17 cellular contexts compared by ENCODE assay signal in the genomic region with DNA sequence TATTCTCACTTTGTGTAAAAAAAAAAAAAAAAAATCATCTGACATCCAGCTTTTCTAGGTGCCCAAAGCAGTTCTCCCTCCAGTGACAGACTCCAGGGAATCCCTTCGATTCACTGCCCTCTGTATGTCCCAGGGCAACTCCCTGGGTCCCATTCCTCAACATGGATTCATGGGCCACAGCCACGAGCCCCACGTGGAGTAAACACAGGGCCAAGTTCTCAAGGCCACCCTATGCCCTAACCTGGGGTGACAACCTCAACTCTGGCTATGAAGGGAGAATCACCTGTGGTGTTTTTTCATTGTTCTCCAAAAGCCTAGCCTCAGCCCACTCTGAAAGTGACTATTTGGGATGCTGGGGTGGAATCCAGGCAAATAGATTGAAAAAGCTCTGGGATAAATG. TPM values are rescaled to one million over a fixed set of nuclear protein-coding genes. Genes with fewer than 3 reads are reported as not detected.
DNase-seq lines count a peak whose midpoint lies in the region; ATAC-seq and TF ChIP-seq lines count a peak whose summit lies in the region.
"Had no signal": no experiment of that assay in that cellular context is flagged by ENCODE, and none has a peak within 500 bp of the region (broad histone marks: within the 10 kb centered on the region; RNA-seq: fewer than 3 reads in every experiment).

No MANE protein-coding gene starts in this region.

- H3K4me1 Mint-ChIP-seq in CD4-positive, alpha-beta memory T cell, result peaks cover 51 to 81% (median 66%) of the 10 kb centered on the region in 4 donors
- peaks cover 68% of the 10 kb centered on the region for H3K4me1 Mint-ChIP-seq in activated T-helper 1 cell treated with anti-CD3 and anti-CD28 coated beads, Interleukin-12 subunit alpha, Interleukin-12 subunit beta, Interleukin-2, Interleukin-4 antibody, amounts not matched to agents 30 ng/mL and 10 ng/mL and 1 ng/mL, durations not matched to agents 14 hours and 24 hours and 36 hours (ENCODE audit: low read depth)
- H3K4me1 Mint-ChIP-seq in naive thymus-derived CD4-positive, alpha-beta T cell, result peaks cover 44 to 80% (median 74%) of the 10 kb centered on the region in 7 donors

- CTCF ChIA-PET in AG04449 (lab: Yijun Ruan, JAX), result no interaction called here
- CTCF ChIA-PET in CD4-positive, alpha-beta memory T cell (lab: Charles Lee; ENCODE audit: partially characterized antibody), result no interaction called here
- CTCF ChIA-PET in naive thymus-derived CD4-positive, alpha-beta T cell (lab: Charles Lee), result no interaction called here

- POLR2A ChIA-PET in AG04449 (lab: Yijun Ruan, JAX), result no interaction called here
- POLR2A ChIA-PET in CD4-positive, alpha-beta memory T cell (lab: Charles Lee; ENCODE audit: partially characterized antibody), result no interaction called here
- POLR2A ChIA-PET in naive thymus-derived CD4-positive, alpha-beta T cell (lab: Charles Lee), result interaction anchor here (0.6 to 1.2 kb wide), 2 partner anchors 31 to 76 kb away, joined by 3 read pairs; no protein-coding TSS in a partner anchor

- no peaks in the 10 kb centered on the region for H3K9me3 ChIP-seq in CD4-positive, alpha-beta memory T cell (ENCODE audit: control insufficient read depth in 1 of 2, low read length in 2 of 2)
- H3K9me3 ChIP-seq in naive thymus-derived CD4-positive, alpha-beta T cell (ENCODE audit: control insufficient read depth in 2 of 3, low read length in 3 of 3), result no peaks in the 10 kb centered on the region
- H3K9me3 ChIP-seq: Caco-2 had no signal

- no peaks in the 10 kb centered on the region for H3K27me3 ChIP-seq in CD4-positive, alpha-beta memory T cell (ENCODE audit: insufficient read depth, low read length)
- no peaks in the 10 kb centered on the region for H3K27me3 ChIP-seq in naive thymus-derived CD4-positive, alpha-beta T cell (ENCODE audit: control insufficient read depth in 2 of 2, insufficient read depth in 2 of 2, low read length in 2 of 2)

- no peaks in the 10 kb centered on the region for H3K9me3 Mint-ChIP-seq in CD4-positive, alpha-beta memory T cell
- H3K9me3 Mint-ChIP-seq in activated T-helper 1 cell treated with anti-CD3 and anti-CD28 coated beads, Interleukin-12 subunit alpha, Interleukin-12 subunit beta, Interleukin-2, Interleukin-4 antibody, amounts not matched to agents 30 ng/mL and 10 ng/mL and 1 ng/mL, durations not matched to agents 14 hours and 24 hours and 36 hours, result no peaks in the 10 kb centered on the region
- peaks cover 0 to 3% (median 0%) of the 10 kb centered on the region in 11 donors for H3K9me3 Mint-ChIP-seq in naive thymus-derived CD4-positive, alpha-beta T cell

- H3K27me3 Mint-ChIP-seq in CD4-positive, alpha-beta memory T cell, result no peaks in the 10 kb centered on the region
- H3K27me3 Mint-ChIP-seq in activated T-helper 1 cell treated with anti-CD3 and anti-CD28 coated beads, Interleukin-12 subunit alpha, Interleukin-12 subunit beta, Interleukin-2, Interleukin-4 antibody, amounts not matched to agents 30 ng/mL and 10 ng/mL and 1 ng/mL, durations not matched to agents 14 hours and 24 hours and 36 hours (ENCODE audit: insufficient read depth), result peaks cover 6% of the 10 kb centered on the region
- peaks cover 0 to 5% (median 0%) of the 10 kb centered on the region in 5 donors for H3K27me3 Mint-ChIP-seq in naive thymus-derived CD4-positive, alpha-beta T cell

- no peak for ATAC-seq in naive thymus-derived CD4-positive, alpha-beta T cell
- no peak for ATAC-seq in GM19023 (IDR thresholded peaks at IDR 0.05; ENCODE audit: unreplicated experiment)
- ATAC-seq in GM18873 (IDR thresholded peaks at IDR 0.05; ENCODE audit: low FRiP score, unreplicated experiment), result no peak

- DNase-seq in AG04449 (ENCODE audit: low read depth, low spot score), result no peak
- DNase-seq in CD4-positive, alpha-beta memory T cell, result no peak
- DNase-seq in activated T-helper 1 cell treated with anti-CD3 and anti-CD28 coated beads, Interleukin-12 subunit alpha, Interleukin-12 subunit beta, Interleukin-2, Interleukin-4 antibody, amounts not matched to agents 30 ng/mL and 10 ng/mL and 1 ng/mL, durations not matched to agents 14 hours and 24 hours and 36 hours (ENCODE audit: low spot score), result no peak
- no peak for DNase-seq in naive thymus-derived CD4-positive, alpha-beta T cell
- DNase-seq in NCI-H2029 (lab: John Stamatoyannopoulos, UW), result no peak
- DNase-seq: activated CD4-positive, alpha-beta T cell treated with anti-CD3 and anti-CD28 coated beads, Interleukin-2, amount 50 U/mL, for 1 hour; activated naive CD4-positive, alpha-beta T cell treated with Interleukin-2 at 50 U/mL for 16 hours; Caco-2; cerebellar nuclear complex; H9; NCI-H1436; NCI-H446 treated with DMSO at 0.1 percent for 48 hours; stimulated activated CD4-positive, alpha-beta T cell treated with anti-CD3 and anti-CD28 coated beads, Interleukin-2, amount 100 ng/mL, for 24 hours had no signal

- H3K27ac Mint-ChIP-seq in CD4-positive, alpha-beta memory T cell, result peak overlapping the region in 6 of 7 donors; percentile 30 to 85 (median 53)
- no peak overlapping the region for H3K27ac Mint-ChIP-seq in activated T-helper 1 cell treated with anti-CD3 and anti-CD28 coated beads, Interleukin-12 subunit alpha, Interleukin-12 subunit beta, Interleukin-2, Interleukin-4 antibody, amounts not matched to agents 30 ng/mL and 10 ng/mL and 1 ng/mL, durations not matched to agents 14 hours and 24 hours and 36 hours
- H3K27ac Mint-ChIP-seq in naive thymus-derived CD4-positive, alpha-beta T cell, result peak overlapping the region; percentile 32 to 97 (median 92)

- peaks cover 6 to 9% of the 10 kb centered on the region in 2 donors for H3K36me3 Mint-ChIP-seq in CD4-positive, alpha-beta memory T cell
- H3K36me3 Mint-ChIP-seq in activated T-helper 1 cell treated with anti-CD3 and anti-CD28 coated beads, Interleukin-12 subunit alpha, Interleukin-12 subunit beta, Interleukin-2, Interleukin-4 antibody, amounts not matched to agents 30 ng/mL and 10 ng/mL and 1 ng/mL, durations not matched to agents 14 hours and 24 hours and 36 hours (ENCODE audit: low read depth), result peaks cover 11% of the 10 kb centered on the region
- H3K36me3 Mint-ChIP-seq in naive thymus-derived CD4-positive, alpha-beta T cell, result peaks cover 0 to 40% (median 7%) of the 10 kb centered on the region in 5 donors

- H3K27ac ChIP-seq in CD4-positive, alpha-beta memory T cell (ENCODE audit: low read depth, low read length), result no peak overlapping the region
- H3K27ac ChIP-seq in naive thymus-derived CD4-positive, alpha-beta T cell (ENCODE audit: low read depth, low read length), result peak overlapping the region; percentile 54
- H3K27ac ChIP-seq: epithelial cell of prostate, KMS-11 had no signal

- no peaks in the 10 kb centered on the region for H3K36me3 ChIP-seq in CD4-positive, alpha-beta memory T cell (ENCODE audit: insufficient read depth, low read length)
- no peaks in the 10 kb centered on the region for H3K36me3 ChIP-seq in naive thymus-derived CD4-positive, alpha-beta T cell (ENCODE audit: control insufficient read depth in 2 of 3, insufficient read depth in 3 of 3, low read length in 3 of 3)

- H3K4me3 ChIP-seq in AG04449 (ENCODE audit: low read depth, low read length), result peak overlapping the region; percentile 97
- H3K4me3 ChIP-seq in CD4-positive, alpha-beta memory T cell (ENCODE audit: low read length in 2 of 2), result no peak overlapping the region
- H3K4me3 ChIP-seq in naive thymus-derived CD4-positive, alpha-beta T cell (ENCODE audit: low read length), result no peak overlapping the region

- peak overlapping the region in 3 of 8 donors; percentile 10 to 34 (median 16) for H3K4me3 Mint-ChIP-seq in CD4-positive, alpha-beta memory T cell
- H3K4me3 Mint-ChIP-seq in activated T-helper 1 cell treated with anti-CD3 and anti-CD28 coated beads, Interleukin-12 subunit alpha, Interleukin-12 subunit beta, Interleukin-2, Interleukin-4 antibody, amounts not matched to agents 30 ng/mL and 10 ng/mL and 1 ng/mL, durations not matched to agents 14 hours and 24 hours and 36 hours, result peak overlapping the region; percentile 35
- H3K4me3 Mint-ChIP-seq in naive thymus-derived CD4-positive, alpha-beta T cell, result peak overlapping the region in 8 of 10 donors; percentile 11 to 88 (median 39)

- intact Hi-C loops in CD4-positive, alpha-beta memory T cell (cut with micrococcal nuclease), result no loop called here
- intact Hi-C loops in activated T-helper 1 cell treated with anti-CD3 and anti-CD28 coated beads, Interleukin-12 subunit alpha, Interleukin-12 subunit beta, Interleukin-2, Interleukin-4 antibody, amounts not matched to agents 30 ng/mL and 10 ng/mL and 1 ng/mL, durations not matched to agents 14 hours and 24 hours and 36 hours (cut with micrococcal nuclease), result no loop called here
- intact Hi-C loops in naive thymus-derived CD4-positive, alpha-beta T cell (cut with micrococcal nuclease), result loop anchor here in 1 of 2 donors (2.0 kb wide), 1 partner anchor 14 kb away; no protein-coding TSS in a partner anchor

- TF ChIP-seq CTCF in AG04449 (IDR thresholded peaks at IDR 0.05; ENCODE audit: insufficient read depth, low read length, missing control alignments), result no peak

- H3K4me1 ChIP-seq in CD4-positive, alpha-beta memory T cell (ENCODE audit: insufficient read depth, low read length), result peaks cover 68% of the 10 kb centered on the region
- H3K4me1 ChIP-seq in naive thymus-derived CD4-positive, alpha-beta T cell (ENCODE audit: control insufficient read depth in 2 of 2, insufficient read depth in 2 of 2, low read length in 2 of 2), result peaks cover 14 to 49% of the 10 kb centered on the region in 2 donors
- H3K4me1 ChIP-seq: Caco-2 had no signal

RNA-seq across cellular contexts. Expression of a gene that starts 3.4 kb away (rescaled TPM):
- total RNA-seq in CD4-positive, alpha-beta memory T cell, result 10 to 100 TPM; 29.8 to 31.7 TPM
- polyA plus RNA-seq in CD4-positive, alpha-beta memory T cell, result 10 to 100 TPM; 33.6 to 37.0 TPM
- total RNA-seq in activated T-helper 1 cell treated with anti-CD3 and anti-CD28 coated beads, Interleukin-12 subunit alpha, Interleukin-12 subunit beta, Interleukin-2, Interleukin-4 antibody, amounts not matched to agents 30 ng/mL and 10 ng/mL and 1 ng/mL, durations not matched to agents 14 hours and 24 hours and 36 hours, result 43.0 and 48.9 TPM in 2 replicates
- 10 to 100 TPM; 17.7 to 81.7 (median 39.3) TPM for total RNA-seq in naive thymus-derived CD4-positive, alpha-beta T cell
- polyA plus RNA-seq in naive thymus-derived CD4-positive, alpha-beta T cell, result 10 to 100 TPM; 40.5 to 41.5 TPM
